In genomic region chr7:50822110-50822509, GRCh38 we compare ENCODE assay signal across 13 cellular contexts. TPM values are rescaled to one million over a fixed set of nuclear protein-coding genes. Genes with fewer than 3 reads are reported as not detected.
DNase-seq lines count a peak whose midpoint lies in the region; ATAC-seq, FAIRE-seq and TF ChIP-seq lines count a peak whose summit lies in the region.
"Had no signal": no experiment of that assay in that cellular context is flagged by ENCODE, and none has a peak within 500 bp of the region (broad histone marks: within the 10 kb centered on the region; RNA-seq: fewer than 3 reads in every experiment).

No MANE protein-coding gene starts in this region.

- H3K4me1 ChIP-seq in GM23248 (ENCODE audit: insufficient read depth), result peaks cover 22% of the 10 kb centered on the region
- H3K4me1 ChIP-seq in hepatocyte (ENCODE audit: insufficient read depth), result peaks cover 12% of the 10 kb centered on the region
- H3K4me1 ChIP-seq in smooth muscle cell (ENCODE audit: low read depth), result peaks cover 10% of the 10 kb centered on the region
- H3K4me1 ChIP-seq: BLaER1 had no signal

- H3K36me3 ChIP-seq in GM23248 (ENCODE audit: low read depth) (no peaks in the 10 kb centered on the region), hepatocyte (replicated peaks; ENCODE audit: insufficient read depth, low read depth) (no peaks in the 10 kb centered on the region), smooth muscle cell (ENCODE audit: low read depth) (no peaks in the 10 kb centered on the region)
- H3K36me3 ChIP-seq: BLaER1, HAP-1 had no signal

- H3K9me2 ChIP-seq in GM23248 (ENCODE audit: insufficient read depth) (no peaks in the 10 kb centered on the region), hepatocyte (replicated peaks; ENCODE audit: insufficient read depth) (no peaks in the 10 kb centered on the region)

- H3F3A ChIP-seq in GM23248 (ENCODE audit: insufficient read depth) (peaks cover 15% of the 10 kb centered on the region), smooth muscle cell (ENCODE audit: low read depth) (no peaks in the 10 kb centered on the region)

- FAIRE-seq in RCC 7860 (lab: Jason Lieb, UNC), result peak; percentile 10
- FAIRE-seq: HTR-8/SVneo had no signal

- no peaks in the 10 kb centered on the region for H3K9me3 ChIP-seq in GM23248 (ENCODE audit: low read depth)
- H3K9me3 ChIP-seq in hepatocyte (ENCODE audit: low read depth), result no peaks in the 10 kb centered on the region
- no peaks in the 10 kb centered on the region for H3K9me3 ChIP-seq in smooth muscle cell (replicated peaks; ENCODE audit: low read depth)
- H3K9me3 ChIP-seq: BLaER1, HAP-1 had no signal

- H3K4me3 ChIP-seq in GM23248 (no peak overlapping the region), hepatocyte (no peak overlapping the region), smooth muscle cell (no peak overlapping the region)
- H3K4me3 ChIP-seq: BLaER1, HAP-1 had no signal

- peak overlapping the region; percentile 21; the same call in 1 of the 2 replicates for H3K27ac ChIP-seq in GM23248
- H3K27ac ChIP-seq in hepatocyte, result peak overlapping the region; percentile 77
- H3K27ac ChIP-seq in smooth muscle cell (ENCODE audit: low read depth), result peak overlapping the region; percentile 71
- H3K27ac ChIP-seq: BLaER1 had no signal

- no peak for DNase-seq in GM23248
- no peak for DNase-seq in RCC 7860 (ENCODE audit: low spot score)
- no peak for DNase-seq in hepatocyte (ENCODE audit: low spot score)
- DNase-seq in smooth muscle cell (lab: John Stamatoyannopoulos, UW; ENCODE audit: unreplicated experiment), result no peak
- no peak for DNase-seq in DMS 273 (lab: John Stamatoyannopoulos, UW; ENCODE audit: unreplicated experiment)
- DNase-seq: NCI-H1436, NCI-H2029 treated with DMSO at 0.1 percent for 48 hours, RPMI8226 had no signal

- H3K79me2 ChIP-seq in GM23248 (ENCODE audit: insufficient read depth) (no peaks in the 10 kb centered on the region), hepatocyte (no peaks in the 10 kb centered on the region), smooth muscle cell (ENCODE audit: low read depth) (no peaks in the 10 kb centered on the region)

- 84 to 90% methylated on average over 5 of the region's 5 CpGs for WGBS in GM23248 (ENCODE audit: low coverage in 1 of 2, low lambda C conversion rate in 2 of 2, missing lambda C conversion rate in 2 of 2), 2 experiments
- 44% methylated on average over 5 of the region's 5 CpGs for WGBS in hepatocyte (ENCODE audit: low lambda C conversion rate, missing lambda C conversion rate)
- WGBS in smooth muscle cell (ENCODE audit: low lambda C conversion rate), result 66% methylated on average over 5 of the region's 5 CpGs

- H4K20me1 ChIP-seq in GM23248 (ENCODE audit: insufficient read depth) (no peaks in the 10 kb centered on the region), hepatocyte (ENCODE audit: insufficient read depth, poor library complexity, severe bottlenecking) (no peaks in the 10 kb centered on the region), smooth muscle cell (ENCODE audit: low read depth) (no peaks in the 10 kb centered on the region)
- H4K20me1 ChIP-seq: BLaER1 had no signal

- H3K9ac ChIP-seq in GM23248 (no peak overlapping the region), smooth muscle cell (ENCODE audit: low read depth) (no peak overlapping the region)
- H3K9ac ChIP-seq: BLaER1 had no signal

- H3K4me2 ChIP-seq in GM23248 (ENCODE audit: unreplicated experiment), result peak overlapping the region; percentile 10
- H3K4me2 ChIP-seq in hepatocyte, result peak overlapping the region; percentile 62
- no peak overlapping the region for H3K4me2 ChIP-seq in smooth muscle cell
- H3K4me2 ChIP-seq: BLaER1 had no signal

- no peak for ATAC-seq in GM21619 (IDR thresholded peaks at IDR 0.05; ENCODE audit: unreplicated experiment)
- no peak for ATAC-seq in GM19463 (IDR thresholded peaks at IDR 0.05; ENCODE audit: unreplicated experiment)

- no peak overlapping the region for H2AFZ ChIP-seq in GM23248
- H2AFZ ChIP-seq in hepatocyte, result no peak overlapping the region
- no peak overlapping the region for H2AFZ ChIP-seq in smooth muscle cell (ENCODE audit: low read depth)

- H3K27me3 ChIP-seq in GM23248 (replicated peaks; ENCODE audit: insufficient read depth) (no peaks in the 10 kb centered on the region), hepatocyte (no peaks in the 10 kb centered on the region), smooth muscle cell (ENCODE audit: low read depth) (no peaks in the 10 kb centered on the region)
- H3K27me3 ChIP-seq: BLaER1 had no signal

- no peak for TF ChIP-seq CTCF in hepatocyte (IDR thresholded peaks at IDR 0.05; ENCODE audit: poor library complexity)
- TF ChIP-seq CTCF in smooth muscle cell (IDR thresholded peaks at IDR 0.05; ENCODE audit: borderline replicate concordance, insufficient read depth, poor library complexity, severe bottlenecking), result no peak

- in situ Hi-C loops in GM23248 (cut with MboI), result no loop called here

RNA-seq across cellular contexts. Expression of gene GRB10, which starts 39.4 kb away (rescaled TPM):
- 24.0 and 25.9 TPM in 2 replicates for total RNA-seq in GM23248 (2014; rRNA removed; shearing (Covaris generic))
- 12.8 and 12.9 TPM in 2 replicates for polyA plus RNA-seq in GM23248 (2016; fragmentation: Nextera tagmentation; extraction: Ambion mirVana)
- total RNA-seq in hepatocyte, result 51.0 and 65.9 TPM in 2 replicates
- polyA plus RNA-seq in hepatocyte, result 47.6 and 53.4 TPM in 2 replicates
- 16.2 and 20.1 TPM in 2 replicates for total RNA-seq in smooth muscle cell
- 17.7 and 18.0 TPM in 2 replicates for polyA plus RNA-seq in smooth muscle cell

Comparison
In these comparisons a context has a peak if more than half of its experiments do, and no peak if none do; other contexts are left out.
1. H3K27ac ChIP-seq: peak in every context shown above with its lines; median percentile 77 in hepatocyte; 71 in smooth muscle cell; 21 in GM23248.